ENCODE assay signal across 8 cellular contexts in the genomic region with DNA sequence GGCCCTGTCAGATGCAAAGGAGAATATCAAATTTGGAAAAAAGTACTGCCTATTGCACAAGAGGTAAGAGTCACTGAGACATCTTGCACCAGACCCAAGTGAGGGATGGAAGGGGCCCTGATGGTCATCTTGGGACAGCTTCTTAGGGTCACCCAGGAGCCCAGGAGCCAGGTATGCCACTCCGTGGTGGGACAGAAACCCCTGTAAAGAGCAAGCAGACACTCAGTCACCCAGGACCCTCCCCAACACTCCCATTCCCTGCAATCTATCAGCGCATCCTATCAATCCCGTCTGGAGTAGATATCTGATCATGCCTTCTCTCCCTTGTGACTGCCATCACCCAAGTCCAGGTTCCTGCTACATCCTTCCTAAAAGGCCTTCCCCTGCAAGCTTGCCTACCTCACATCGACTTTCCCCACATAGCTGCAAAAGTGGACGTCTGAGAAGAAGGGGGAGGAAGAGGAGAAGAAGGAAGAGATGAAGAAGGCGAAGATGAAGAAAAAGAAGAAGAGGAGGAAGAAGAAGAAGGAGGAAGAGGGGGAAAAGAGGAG. TPM values are rescaled to one million over a fixed set of nuclear protein-coding genes. Genes with fewer than 3 reads are reported as not detected.
A peak's percentile ranks its signal among the peaks of the same experiment; 100 is the strongest.
DNase-seq lines count a peak whose midpoint lies in the region; ATAC-seq, FAIRE-seq and TF ChIP-seq lines count a peak whose summit lies in the region.
"Not testable (repeated sequence)": the region's sequence is repeated elsewhere in the genome, so short reads cannot be mapped to it uniquely, and the experiment has no call there.

No MANE protein-coding gene starts in this region.

- H3K4me1 ChIP-seq in A549 (peaks cover 40% of the 10 kb centered on the region), esophagus muscularis mucosa (peaks cover 0 to 20% (median 12%) of the 10 kb centered on the region in 4 donors), hepatocyte (ENCODE audit: insufficient read depth) (peaks cover 15% of the 10 kb centered on the region), mesenchymal stem cell (ENCODE audit: control insufficient read depth, insufficient read depth, low read depth, low read length) (peaks cover 21% of the 10 kb centered on the region)
- H3K4me1 ChIP-seq in HEK293 (ENCODE audit: control insufficient read depth, insufficient read depth, low read length) = not testable (repeated sequence)

- not testable (repeated sequence) for DNase-seq in A549 (ENCODE audit: low read depth in 1 of 2, low spot score in 1 of 2); mesenchymal stem cell
- DNase-seq in coronary artery (ENCODE audit: low spot score) = peak; percentile 43
- peak; percentile 42 for DNase-seq in esophagus muscularis mucosa (ENCODE audit: extremely low spot score)
- peak; percentile 1 for DNase-seq in hepatocyte (ENCODE audit: low spot score)
- peak; percentile 77 for DNase-seq in posterior vena cava (ENCODE audit: low spot score)
- DNase-seq in type B pancreatic cell (ENCODE audit: extremely low spot score, unreplicated experiment) = peak; percentile 51

- not testable (repeated sequence) for FAIRE-seq in A549 (lab: Jason Lieb, UNC)

- POLR2A ChIA-PET in A549 (lab: Yijun Ruan, JAX); HEK293 (lab: Yijun Ruan, JAX): not testable (repeated sequence)

- H3K36me3 ChIP-seq in HEK293 (ENCODE audit: control insufficient read depth in 2 of 2, insufficient read depth in 1 of 2, low read length in 2 of 2); esophagus muscularis mucosa; hepatocyte (replicated peaks; ENCODE audit: insufficient read depth, low read depth); mesenchymal stem cell (ENCODE audit: control insufficient read depth in 1 of 2, insufficient read depth in 2 of 2, low read depth in 1 of 2, low read length in 2 of 2): not testable (repeated sequence)

- not testable (repeated sequence) for H3K4me3 ChIP-seq in A549; HEK293 (ENCODE audit: low read depth, low read length); coronary artery; esophagus muscularis mucosa; hepatocyte; mesenchymal stem cell (ENCODE audit: insufficient read depth in 1 of 2, low read depth in 1 of 2, low read length in 2 of 2)

- H3K27me3 Mint-ChIP-seq in type B pancreatic cell = peaks cover 15% of the 10 kb centered on the region

- H3K9ac ChIP-seq in mesenchymal stem cell (ENCODE audit: low read length) = not testable (repeated sequence)

- not testable (repeated sequence) for TF ChIP-seq CTCF in A549 (IDR thresholded peaks at IDR 0.05); HEK293 (tag by site-specific recombination; IDR thresholded peaks at IDR 0.05); coronary artery (IDR thresholded peaks at IDR 0.05); esophagus muscularis mucosa (IDR thresholded peaks at IDR 0.05); hepatocyte (IDR thresholded peaks at IDR 0.05; ENCODE audit: poor library complexity); type B pancreatic cell (conservative IDR thresholded peaks at IDR 0.05)

- H4K91ac ChIP-seq in mesenchymal stem cell (ENCODE audit: low read length) = not testable (repeated sequence)

- not testable (repeated sequence) for H3K36me3 Mint-ChIP-seq in type B pancreatic cell

- not testable (repeated sequence) for H2BK12ac ChIP-seq in mesenchymal stem cell (ENCODE audit: low read length in 2 of 2)

- not testable (repeated sequence) for H3K9me3 Mint-ChIP-seq in type B pancreatic cell

- H3K9me2 ChIP-seq in hepatocyte (replicated peaks; ENCODE audit: insufficient read depth) = not testable (repeated sequence)

- H2BK5ac ChIP-seq in mesenchymal stem cell (ENCODE audit: low read depth, low read length, poor library complexity, severe bottlenecking) = not testable (repeated sequence)

- H3K27ac ChIP-seq in A549 (peak overlapping the region; percentile 49 to 63), mesenchymal stem cell (ENCODE audit: low read length, poor library complexity, severe bottlenecking) (peak overlapping the region; percentile 3)
- H3K27ac ChIP-seq in HEK293 (ENCODE audit: extremely low read depth, low read depth, low read length); coronary artery; esophagus muscularis mucosa (replicated peaks in 1 of 4); hepatocyte: not testable (repeated sequence)

- CTCF ChIA-PET in A549 (lab: Yijun Ruan, JAX); HEK293 (lab: Yijun Ruan, JAX): not testable (repeated sequence)

- H2BK15ac ChIP-seq in mesenchymal stem cell (ENCODE audit: low read depth, poor library complexity, severe bottlenecking) = not testable (repeated sequence)

- not testable (repeated sequence) for H3K4ac ChIP-seq in mesenchymal stem cell (ENCODE audit: low read depth in 1 of 2, low read length in 2 of 2)

- not testable (repeated sequence) for H2BK120ac ChIP-seq in mesenchymal stem cell (ENCODE audit: low read depth, low read length)

- H3K14ac ChIP-seq in mesenchymal stem cell (ENCODE audit: low read length in 2 of 2) = not testable (repeated sequence)

- ATAC-seq in A549 = not testable (repeated sequence)

- not testable (repeated sequence) for H3K4me3 Mint-ChIP-seq in type B pancreatic cell

- H3K27ac Mint-ChIP-seq in type B pancreatic cell = not testable (repeated sequence)

- not testable (repeated sequence) for H4K20me1 ChIP-seq in hepatocyte (ENCODE audit: insufficient read depth, poor library complexity, severe bottlenecking)

- intact Hi-C loops in esophagus muscularis mucosa (cut with DNase I); posterior vena cava (cut with DNase I): not testable (repeated sequence)

- TF ChIP-seq EP300 in A549 (IDR thresholded peaks at IDR 0.05); esophagus muscularis mucosa (IDR thresholded peaks at IDR 0.05): not testable (repeated sequence)

- not testable (repeated sequence) for H3K18ac ChIP-seq in mesenchymal stem cell (ENCODE audit: low read depth in 1 of 2, low read length in 2 of 2)

- not testable (repeated sequence) for H2AFZ ChIP-seq in hepatocyte; mesenchymal stem cell (ENCODE audit: low read depth, low read length)

- H3K79me1 ChIP-seq in mesenchymal stem cell (replicated peaks; ENCODE audit: low read length, poor library complexity, severe bottlenecking) = not testable (repeated sequence)

- not testable (repeated sequence) for TF ChIP-seq RAD21 in A549 (conservative IDR thresholded peaks at IDR 0.05 in 1 of 2, IDR thresholded peaks at IDR 0.05 in 1 of 2)

- H3K79me2 ChIP-seq in hepatocyte = not testable (repeated sequence)

- 75% methylated on average over 6 of the region's 6 CpGs for WGBS in A549 (ENCODE audit: missing lambda C conversion rate)
- WGBS in esophagus muscularis mucosa = 81% methylated on average over 6 of the region's 6 CpGs
- 85% methylated on average over 6 of the region's 6 CpGs for WGBS in hepatocyte (ENCODE audit: low lambda C conversion rate, missing lambda C conversion rate)
- 58% methylated on average over 3 of the region's 6 CpGs for WGBS in mesenchymal stem cell

- H3K27me3 ChIP-seq in esophagus muscularis mucosa (peaks cover 0 to 12% (median 0%) of the 10 kb centered on the region in 4 donors), mesenchymal stem cell (ENCODE audit: control insufficient read depth in 1 of 2, insufficient read depth in 1 of 2, low read length in 2 of 2) (peaks cover 0 to 45% of the 10 kb centered on the region in 2 experiments)
- H3K27me3 ChIP-seq in hepatocyte = not testable (repeated sequence)

- peak overlapping the region; percentile 57; the same call in 2 of the 3 replicates for H3K4me2 ChIP-seq in A549
- H3K4me2 ChIP-seq in hepatocyte; mesenchymal stem cell (ENCODE audit: low read length, poor library complexity, severe bottlenecking): not testable (repeated sequence)

- not testable (repeated sequence) for H4K8ac ChIP-seq in mesenchymal stem cell (ENCODE audit: low read length)

- not testable (repeated sequence) for H3K23ac ChIP-seq in mesenchymal stem cell (ENCODE audit: low read length in 2 of 2)

- H3K9me3 ChIP-seq in A549; HEK293 (ENCODE audit: control insufficient read depth, insufficient read depth, low read depth, low read length); esophagus muscularis mucosa; hepatocyte (ENCODE audit: low read depth); mesenchymal stem cell (ENCODE audit: control insufficient read depth, low read length): not testable (repeated sequence)

- not testable (repeated sequence) for H2AK5ac ChIP-seq in mesenchymal stem cell (ENCODE audit: low read length, severe bottlenecking)

- not testable (repeated sequence) for H3K4me1 Mint-ChIP-seq in type B pancreatic cell (ENCODE audit: unreplicated experiment)

- TF ChIP-seq POLR2A in A549 (IDR thresholded peaks at IDR 0.05; ENCODE audit: low read length); esophagus muscularis mucosa (IDR thresholded peaks at IDR 0.05; ENCODE audit: low read depth): not testable (repeated sequence)

RNA-seq across cellular contexts. Expression of a gene that starts 30.7 kb away (rescaled TPM):
- polyA plus RNA-seq in A549 (2011; rRNA removed) (56.2 TPM in 1 of 2 replicates, not detected in the other), A549 (2017; fragmentation: RNase III; extraction: RNeasy Plus Mini Kit Qiagen cat#74134 plus additional on column Dnase treatment) (6.5 to 8.5 TPM (median 6.6 TPM) in 3 replicates), hepatocyte (not detected in 2 replicates)
- not detected in 2 replicates for polyA plus RNA-seq in A549 (2012; cell fraction: cytosol; rRNA removed)
- not detected in 2 replicates for polyA plus RNA-seq in A549 (2012; cell fraction: nucleus; rRNA removed)
- polyA minus RNA-seq in A549 (2011; rRNA and poly(A)+ RNA removed) = 38,453 and 40,699 TPM in 2 replicates
- total RNA-seq in esophagus muscularis mucosa (under 1 TPM in 2 of 4 donors, not detected in 2; under 0.01 TPM), hepatocyte (under 0.01 TPM in 2 replicates), posterior vena cava (over 10,000 TPM; 12,584 to 18,986 TPM), type B pancreatic cell (ENCODE audit: low replicate concordance) (2,993 and 3,564 TPM in 2 replicates)
- not detected for polyA plus RNA-seq in mesenchymal stem cell (2013, experiment 1 of 2)
- not detected for polyA plus RNA-seq in mesenchymal stem cell (2013, experiment 2 of 2)

Comparison
In these comparisons a context has a peak if more than half of its experiments do, and no peak if none do; other contexts are left out.
1. RNA of a gene that starts 30.7 kb away (total RNA-seq): 12,584 to 18,986 TPM in posterior vena cava and 2,993 to 3,564 TPM in type B pancreatic cell; under 0.01 TPM in esophagus muscularis mucosa and under 0.01 TPM in hepatocyte; every median in the first group is over 1,000 times any median in the second.